In the genomic region with DNA sequence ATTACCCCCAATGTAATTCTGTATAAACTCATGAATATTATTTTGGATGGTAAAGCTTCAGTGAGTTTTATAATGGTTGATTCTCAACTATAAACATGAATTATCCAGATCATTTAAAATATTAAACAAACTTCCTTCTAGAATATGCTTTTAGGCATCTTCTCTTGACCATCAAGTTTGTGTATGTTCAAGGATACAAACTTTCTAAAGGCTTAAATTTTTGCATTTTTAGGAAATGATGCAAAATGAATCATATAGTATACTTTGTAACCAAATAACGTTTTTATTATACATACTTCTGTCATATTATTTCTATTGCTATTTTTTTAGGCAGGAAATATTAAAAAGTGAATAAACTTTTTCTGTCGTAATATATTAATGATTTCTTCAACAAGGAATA, we compare ENCODE assay signal across 16 cellular contexts.
DNase-seq lines count a peak whose midpoint lies in the region; ATAC-seq, FAIRE-seq and TF ChIP-seq lines count a peak whose summit lies in the region.
"Had no signal": no experiment of that assay in that cellular context is flagged by ENCODE, and none has a peak within 500 bp of the region (broad histone marks: within the 10 kb centered on the region; RNA-seq: fewer than 3 reads in every experiment).

No MANE protein-coding gene starts in this region.

- no peak overlapping the region for H3K4me3 Mint-ChIP-seq in GM23338
- H3K4me3 Mint-ChIP-seq: B cell; CD8-positive, alpha-beta T cell had no signal

- 86 to 98% (median 90%) methylated on average over 2 of the region's 2 CpGs for WGBS in psoas muscle, 3 donors
- 88 to 93% methylated on average over 2 of the region's 2 CpGs for WGBS in thyroid gland, 2 donors

- H3K9me3 ChIP-seq in psoas muscle (no peaks in the 10 kb centered on the region), thyroid gland (no peaks in the 10 kb centered on the region)

- TF ChIP-seq CTCF in GM23338 (conservative IDR thresholded peaks at IDR 0.05; ENCODE audit: low read depth in 2 of 2) (no peak), psoas muscle (IDR thresholded peaks at IDR 0.05) (no peak), thyroid gland (IDR thresholded peaks at IDR 0.05) (no peak)

- FAIRE-seq in frontal cortex (lab: Jason Lieb, UNC) = peak; percentile 45
- FAIRE-seq: GM12878, GM19239, HTR-8/SVneo had no signal

- no peak overlapping the region for H3K4me3 ChIP-seq in GM23338
- H3K4me3 ChIP-seq in psoas muscle = no peak overlapping the region
- H3K4me3 ChIP-seq in thyroid gland (replicated peaks in 1 of 3) = no peak overlapping the region
- H3K4me3 ChIP-seq: BLaER1 treated with 17β-estradiol and CSF1 and Interleukin-3, amounts not matched to agents 10 nM and 100 nM; GM12878 had no signal

- no peaks in the 10 kb centered on the region for H3K9me2 ChIP-seq in GM23338 (ENCODE audit: insufficient read depth)

- no peak for TF ChIP-seq POLR2A in thyroid gland (IDR thresholded peaks at IDR 0.05)

- no peak overlapping the region for H2AFZ ChIP-seq in GM23338

- H3K36me3 ChIP-seq in GM23338 (ENCODE audit: insufficient read depth) (no peaks in the 10 kb centered on the region), psoas muscle (ENCODE audit: insufficient read depth in 1 of 2, low read depth in 1 of 2) (no peaks in the 10 kb centered on the region), thyroid gland (no peaks in the 10 kb centered on the region)
- H3K36me3 ChIP-seq: BLaER1 treated with 17β-estradiol and CSF1 and Interleukin-3, amounts not matched to agents 10 nM and 100 nM had no signal

- intact Hi-C loops in psoas muscle (cut with DNase I) = no loop called here
- intact Hi-C loops in thyroid gland (cut with DNase I) = no loop called here

- H3F3A ChIP-seq in GM23338 (replicated peaks; ENCODE audit: low read depth) = no peaks in the 10 kb centered on the region

- H3K27me3 Mint-ChIP-seq in GM23338 (ENCODE audit: insufficient read depth, low read depth, poor library complexity) = no peaks in the 10 kb centered on the region

- DNase-seq in GM23338 (ENCODE audit: low spot score) (no peak), frontal cortex (ENCODE audit: low spot score in 2 of 2) (no peak), psoas muscle (no peak), thyroid gland (no peak), NCI-H2029 treated with DMSO at 0.1 percent for 48 hours (lab: John Stamatoyannopoulos, UW) (no peak), EL (no peak)
- DNase-seq: 8988T; Calu3; CD8-positive, alpha-beta T cell; GOT3 had no signal

- H3K4me2 ChIP-seq in GM23338 = peak overlapping the region; percentile 25; the same call in 1 of the 2 replicates

- no peak overlapping the region for H3K27ac Mint-ChIP-seq in GM23338
- H3K27ac Mint-ChIP-seq: B cell; CD8-positive, alpha-beta T cell had no signal

- H3K9me3 Mint-ChIP-seq in GM23338 = no peaks in the 10 kb centered on the region
- H3K9me3 Mint-ChIP-seq: CD8-positive, alpha-beta T cell had no signal

- no peak overlapping the region for H3K27ac ChIP-seq in GM23338 (ENCODE audit: low read depth)
- H3K27ac ChIP-seq in psoas muscle = peak overlapping the region; percentile 84
- peak overlapping the region in 2 of 3 donors; percentile 4 to 39 for H3K27ac ChIP-seq in thyroid gland
- H3K27ac ChIP-seq: BLaER1 treated with 17β-estradiol and CSF1 and Interleukin-3, amounts not matched to agents 10 nM and 100 nM had no signal

- peaks cover 16% of the 10 kb centered on the region for H3K4me1 Mint-ChIP-seq in GM23338
- H3K4me1 Mint-ChIP-seq: B cell had no signal

- H4K20me1 ChIP-seq in GM23338 (replicated peaks; ENCODE audit: insufficient read depth) = no peaks in the 10 kb centered on the region
- H4K20me1 ChIP-seq: BLaER1 treated with 17β-estradiol and CSF1 and Interleukin-3, amounts not matched to agents 10 nM and 100 nM had no signal

- no peak for ATAC-seq in GM23338
- no peak for ATAC-seq in psoas muscle
- ATAC-seq in GM21515 (IDR thresholded peaks at IDR 0.05; ENCODE audit: unreplicated experiment) = no peak
- ATAC-seq: CD8-positive, alpha-beta T cell; GM12878 had no signal

- H3K4me1 ChIP-seq in GM23338 (ENCODE audit: insufficient read depth) = peaks cover 12% of the 10 kb centered on the region
- peaks cover 41% of the 10 kb centered on the region for H3K4me1 ChIP-seq in psoas muscle
- peaks cover 7 to 8% of the 10 kb centered on the region in 2 donors for H3K4me1 ChIP-seq in thyroid gland

- H3K36me3 Mint-ChIP-seq in GM23338 (ENCODE audit: low read depth) = no peaks in the 10 kb centered on the region
- H3K36me3 Mint-ChIP-seq: CD8-positive, alpha-beta T cell had no signal

- no peaks in the 10 kb centered on the region; the same call in 1 of the 2 replicates for H3K79me2 ChIP-seq in GM23338 (replicated peaks; ENCODE audit: insufficient read depth)

- H3K27me3 ChIP-seq in GM23338 (ENCODE audit: insufficient read depth) (no peaks in the 10 kb centered on the region), psoas muscle (ENCODE audit: insufficient read depth in 3 of 3, low read length in 2 of 3) (no peaks in the 10 kb centered on the region), thyroid gland (no peaks in the 10 kb centered on the region)
- H3K27me3 ChIP-seq: BLaER1 treated with 17β-estradiol and CSF1 and Interleukin-3, amounts not matched to agents 10 nM and 100 nM had no signal

TF ChIP-seq in GM23338, 12 proteins besides CTCF, POLR2A, EP300 and RAD21 (continues in another document):
- TF ChIP-seq, protein P1, sequence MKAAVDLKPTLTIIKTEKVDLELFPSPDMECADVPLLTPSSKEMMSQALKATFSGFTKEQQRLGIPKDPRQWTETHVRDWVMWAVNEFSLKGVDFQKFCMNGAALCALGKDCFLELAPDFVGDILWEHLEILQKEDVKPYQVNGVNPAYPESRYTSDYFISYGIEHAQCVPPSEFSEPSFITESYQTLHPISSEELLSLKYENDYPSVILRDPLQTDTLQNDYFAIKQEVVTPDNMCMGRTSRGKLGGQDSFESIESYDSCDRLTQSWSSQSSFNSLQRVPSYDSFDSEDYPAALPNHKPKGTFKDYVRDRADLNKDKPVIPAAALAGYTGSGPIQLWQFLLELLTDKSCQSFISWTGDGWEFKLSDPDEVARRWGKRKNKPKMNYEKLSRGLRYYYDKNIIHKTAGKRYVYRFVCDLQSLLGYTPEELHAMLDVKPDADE (IDR thresholded peaks at IDR 0.05) = no peak
- TF ChIP-seq EZH2 (IDR thresholded peaks at IDR 0.05; ENCODE audit: low read depth, unreplicated experiment) = no peak
- TF ChIP-seq ZNF331 (CRISPR knock-in tag; IDR thresholded peaks at IDR 0.05; ENCODE audit: low read depth) = no peak
- TF ChIP-seq ZNF462 (CRISPR knock-in tag; IDR thresholded peaks at IDR 0.05) = no peak
